ENCODE assay signal across 16 cellular contexts in the genomic region with DNA sequence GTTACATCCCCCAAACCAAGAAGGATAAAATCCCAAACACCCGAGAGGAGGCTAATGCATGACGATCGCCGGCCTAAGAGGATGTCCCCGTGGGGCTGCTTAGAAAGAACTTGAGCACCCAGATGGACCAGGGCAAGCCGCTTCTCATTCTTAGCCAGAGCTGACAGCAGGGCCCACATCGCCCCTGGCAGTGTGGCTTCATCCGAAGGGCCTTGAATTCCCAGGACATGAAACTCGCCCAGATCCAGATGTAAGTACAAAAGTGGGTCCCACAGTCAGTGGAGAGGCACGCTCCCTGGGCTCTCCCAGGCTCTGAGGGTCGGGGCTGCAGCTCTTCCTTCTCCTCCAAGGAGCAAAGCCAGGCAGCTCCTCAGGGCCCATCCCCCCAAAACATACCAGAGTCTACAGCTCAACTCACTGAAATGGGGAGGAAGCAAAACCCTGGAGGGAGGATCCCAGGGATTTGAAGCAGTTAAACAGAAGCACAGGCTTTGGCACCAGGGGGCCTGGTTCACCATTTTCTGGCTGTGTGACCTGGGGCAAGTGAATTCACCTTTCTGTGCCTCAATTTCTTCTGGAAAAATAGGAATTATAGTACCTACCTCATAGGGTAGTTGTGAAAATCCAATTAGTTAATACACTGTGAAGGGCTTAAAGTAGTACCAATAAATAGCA.
DNase-seq lines count a peak whose midpoint lies in the region; ATAC-seq, FAIRE-seq and TF ChIP-seq lines count a peak whose summit lies in the region.
"Had no signal": no experiment of that assay in that cellular context is flagged by ENCODE, and none has a peak within 500 bp of the region (broad histone marks: within the 10 kb centered on the region; RNA-seq: fewer than 3 reads in every experiment).

No MANE protein-coding gene starts in this region.

- H3K27ac ChIP-seq in astrocyte (ENCODE audit: low read depth, low read length) (no peak overlapping the region), tibial artery (peak overlapping the region; percentile 20 to 78)

- H3K36me3 ChIP-seq in astrocyte (ENCODE audit: insufficient read depth, low read length), result no peaks in the 10 kb centered on the region
- H3K36me3 ChIP-seq in tibial artery, result no peaks in the 10 kb centered on the region

- no peaks in the 10 kb centered on the region for H3K27me3 Mint-ChIP-seq in activated naive CD4-positive, alpha-beta T cell treated with anti-CD3 and anti-CD28 coated beads, Interleukin-2, amount 50 U/mL, for 24 hours
- H3K27me3 Mint-ChIP-seq in astrocyte (ENCODE audit: low read depth, unreplicated experiment), result peaks cover 9% of the 10 kb centered on the region
- H3K27me3 Mint-ChIP-seq in stimulated activated naive CD8-positive, alpha-beta T cell treated with anti-CD3 and anti-CD28 coated beads, Interleukin-15, amount 100 ng/mL, for 72 hours, result no peaks in the 10 kb centered on the region

- no peaks in the 10 kb centered on the region for H3K9me3 ChIP-seq in astrocyte (ENCODE audit: insufficient read depth, low read depth, low read length)
- H3K9me3 ChIP-seq in tibial artery, result no peaks in the 10 kb centered on the region

- H3K9ac ChIP-seq in astrocyte (ENCODE audit: low read length), result no peak overlapping the region

- no peaks in the 10 kb centered on the region for H3K9me3 Mint-ChIP-seq in activated naive CD4-positive, alpha-beta T cell treated with anti-CD3 and anti-CD28 coated beads, Interleukin-2, amount 50 U/mL, for 24 hours
- H3K9me3 Mint-ChIP-seq in activated naive CD4-positive, alpha-beta T cell treated with anti-CD3 and anti-CD28 coated beads, Interleukin-2, amount 50 U/mL, for 72 hours, result peaks cover 0 to 5% of the 10 kb centered on the region in 2 donors
- H3K9me3 Mint-ChIP-seq in astrocyte (ENCODE audit: unreplicated experiment), result no peaks in the 10 kb centered on the region
- no peaks in the 10 kb centered on the region for H3K9me3 Mint-ChIP-seq in stimulated activated naive CD8-positive, alpha-beta T cell treated with anti-CD3 and anti-CD28 coated beads, Interleukin-15, amount 100 ng/mL, for 72 hours
- H3K9me3 Mint-ChIP-seq: activated T-cell treated with anti-CD3 and anti-CD28 coated beads, Interleukin-2, amount 50 U/mL, for 4 hours; mesothelial cell of epicardium had no signal

- DNase-seq in activated naive CD4-positive, alpha-beta T cell treated with anti-CD3 and anti-CD28 coated beads, Interleukin-2, amount 50 U/mL, for 72 hours (ENCODE audit: low spot score in 2 of 2), result no peak
- peak; percentile 22 for DNase-seq in astrocyte (ENCODE audit: low read depth)
- DNase-seq in iris pigment epithelial cell (ENCODE audit: low read depth), result peak; percentile 39
- no peak for DNase-seq in tibial artery
- no peak for DNase-seq in stimulated activated naive CD8-positive, alpha-beta T cell treated with anti-CD3 and anti-CD28 coated beads, Interleukin-15, amount 100 ng/mL, for 72 hours
- no peak for DNase-seq in KG1 (lab: John Stamatoyannopoulos, UW)
- DNase-seq: activated CD4-positive, alpha-beta T cell treated with anti-CD3 and anti-CD28 coated beads, Interleukin-2, amount 50 U/mL, for 1 hour; activated T-cell treated with anti-CD3 and anti-CD28 coated beads, Interleukin-2, amount 50 U/mL, for 4 hours; NCI-H345; occipital lobe; small intestine; stimulated activated naive CD8-positive, alpha-beta T cell treated with anti-CD3 and anti-CD28 coated beads, Interleukin-15, Interleukin-2, amounts not matched to agents 100 U/mL and 50 U/mL, for 24 hours had no signal

- H3K4me3 Mint-ChIP-seq in activated naive CD4-positive, alpha-beta T cell treated with anti-CD3 and anti-CD28 coated beads, Interleukin-2, amount 50 U/mL, for 24 hours, result no peak overlapping the region
- no peak overlapping the region for H3K4me3 Mint-ChIP-seq in astrocyte (ENCODE audit: unreplicated experiment)
- H3K4me3 Mint-ChIP-seq in stimulated activated naive CD8-positive, alpha-beta T cell treated with anti-CD3 and anti-CD28 coated beads, Interleukin-15, amount 100 ng/mL, for 72 hours, result no peak overlapping the region
- H3K4me3 Mint-ChIP-seq: activated T-cell treated with anti-CD3 and anti-CD28 coated beads, Interleukin-2, amount 50 U/mL, for 4 hours; mesothelial cell of epicardium had no signal

- FAIRE-seq in astrocyte (lab: Jason Lieb, UNC), result no peak
- FAIRE-seq: G401.6, small intestine had no signal

- H3K36me3 Mint-ChIP-seq in activated naive CD4-positive, alpha-beta T cell treated with anti-CD3 and anti-CD28 coated beads, Interleukin-2, amount 50 U/mL, for 24 hours, result peaks cover 3% of the 10 kb centered on the region
- H3K36me3 Mint-ChIP-seq in activated naive CD4-positive, alpha-beta T cell treated with anti-CD3 and anti-CD28 coated beads, Interleukin-2, amount 50 U/mL, for 72 hours, result peaks cover 7 to 10% of the 10 kb centered on the region in 2 donors
- no peaks in the 10 kb centered on the region for H3K36me3 Mint-ChIP-seq in astrocyte (ENCODE audit: low read depth, unreplicated experiment)
- H3K36me3 Mint-ChIP-seq: mesothelial cell of epicardium had no signal

- peak overlapping the region; percentile 12 for H3K4me2 ChIP-seq in astrocyte (ENCODE audit: low read length)

- peaks cover 74% of the 10 kb centered on the region for H3K4me1 Mint-ChIP-seq in activated naive CD4-positive, alpha-beta T cell treated with anti-CD3 and anti-CD28 coated beads, Interleukin-2, amount 50 U/mL, for 24 hours
- peaks cover 25% of the 10 kb centered on the region for H3K4me1 Mint-ChIP-seq in astrocyte (ENCODE audit: low read depth, unreplicated experiment)
- H3K4me1 Mint-ChIP-seq in stimulated activated naive CD8-positive, alpha-beta T cell treated with anti-CD3 and anti-CD28 coated beads, Interleukin-15, amount 100 ng/mL, for 72 hours, result peaks cover 56% of the 10 kb centered on the region

- H4K20me1 ChIP-seq in astrocyte (ENCODE audit: insufficient read depth, low read length), result no peaks in the 10 kb centered on the region

- ATAC-seq in activated naive CD4-positive, alpha-beta T cell treated with anti-CD3 and anti-CD28 coated beads, Interleukin-2, amount 50 U/mL, for 72 hours, result no peak
- ATAC-seq in stimulated activated naive CD8-positive, alpha-beta T cell treated with anti-CD3 and anti-CD28 coated beads, Interleukin-15, amount 100 ng/mL, for 72 hours, result no peak
- no peak for ATAC-seq in HG02884 (IDR thresholded peaks at IDR 0.05; ENCODE audit: unreplicated experiment)
- ATAC-seq: activated T-cell treated with anti-CD3 and anti-CD28 coated beads, Interleukin-2, amount 50 U/mL, for 4 hours; stimulated activated naive CD8-positive, alpha-beta T cell treated with anti-CD3 and anti-CD28 coated beads, Interleukin-15, Interleukin-2, amounts not matched to agents 100 U/mL and 50 U/mL, for 24 hours had no signal

- peaks cover 18% of the 10 kb centered on the region for H3K4me1 ChIP-seq in astrocyte (ENCODE audit: insufficient read depth, low read length)
- peaks cover 13 to 82% (median 46%) of the 10 kb centered on the region in 4 donors for H3K4me1 ChIP-seq in tibial artery

- no peaks in the 10 kb centered on the region for H3K27me3 ChIP-seq in astrocyte (ENCODE audit: insufficient read depth, low read length)
- H3K27me3 ChIP-seq in tibial artery, result no peaks in the 10 kb centered on the region

- peak overlapping the region; percentile 41 for H3K27ac Mint-ChIP-seq in activated naive CD4-positive, alpha-beta T cell treated with anti-CD3 and anti-CD28 coated beads, Interleukin-2, amount 50 U/mL, for 24 hours
- H3K27ac Mint-ChIP-seq in activated naive CD4-positive, alpha-beta T cell treated with anti-CD3 and anti-CD28 coated beads, Interleukin-2, amount 50 U/mL, for 72 hours, result no peak overlapping the region
- no peak overlapping the region for H3K27ac Mint-ChIP-seq in astrocyte (ENCODE audit: unreplicated experiment)
- H3K27ac Mint-ChIP-seq in stimulated activated naive CD8-positive, alpha-beta T cell treated with anti-CD3 and anti-CD28 coated beads, Interleukin-15, amount 100 ng/mL, for 72 hours, result no peak overlapping the region
- H3K27ac Mint-ChIP-seq: mesothelial cell of epicardium had no signal

- no peak overlapping the region for H3K4me3 ChIP-seq in astrocyte (ENCODE audit: insufficient read depth, low read depth, low read length)
- no peak overlapping the region for H3K4me3 ChIP-seq in tibial artery

- H2AFZ ChIP-seq in astrocyte (ENCODE audit: low read depth, low read length), result no peak overlapping the region

- intact Hi-C loops in tibial artery (cut with DNase I; ENCODE audit: low total_unique reads), result loop anchor here (5.0 kb wide), 1 partner anchor 40 kb away; no protein-coding TSS in a partner anchor

- no peaks in the 10 kb centered on the region for H3K79me2 ChIP-seq in astrocyte (ENCODE audit: insufficient read depth, low read length)

- TF ChIP-seq CTCF in astrocyte (IDR thresholded peaks at IDR 0.05; ENCODE audit: insufficient read depth, low read depth, low read length), result no peak
- no peak for TF ChIP-seq CTCF in tibial artery (IDR thresholded peaks at IDR 0.05)

Comparison
In these comparisons a context has a peak if more than half of its experiments do, and no peak if none do; other contexts are left out.
1. DNase-seq: peak in astrocyte (single experiment) and iris pigment epithelial cell (single experiment); none in activated naive CD4-positive, alpha-beta T cell treated with anti-CD3 and anti-CD28 coated beads, Interleukin-2, amount 50 U/mL, for 72 hours (0 of 2), tibial artery (0 of 2), stimulated activated naive CD8-positive, alpha-beta T cell treated with anti-CD3 and anti-CD28 coated beads, Interleukin-15, amount 100 ng/mL, for 72 hours (0 of 2) and KG1 (single experiment).